ENCODE assay signal across 8 cellular contexts in genomic region chr12:108514468-108514972, GRCh38. TPM values are rescaled to one million over a fixed set of nuclear protein-coding genes. Genes with fewer than 3 reads are reported as not detected.
A peak's percentile ranks its signal among the peaks of the same experiment; 100 is the strongest.
DNase-seq lines count a peak whose midpoint lies in the region; ATAC-seq and TF ChIP-seq lines count a peak whose summit lies in the region.

No MANE protein-coding gene starts in this region.

- H3K4me3 ChIP-seq in GM12865 (ENCODE audit: low read depth, low read length) (peak overlapping the region; percentile 65), HL-60 (replicated peaks; ENCODE audit: insufficient read depth, low read length) (peak overlapping the region; percentile 98), coronary artery (peak overlapping the region; percentile 75)

- peak overlapping the region; percentile 82 to 94 for H3K27ac Mint-ChIP-seq in natural killer cell treated with Interleukin-12 subunit alpha and Interleukin-12 subunit beta and Interleukin-15 and Interleukin-18, amount 100 ng/mL, for 72 hours

- H3K36me3 Mint-ChIP-seq in natural killer cell treated with Interleukin-12 subunit alpha and Interleukin-12 subunit beta and Interleukin-15 and Interleukin-18, amount 100 ng/mL, for 72 hours = no peaks in the 10 kb centered on the region

- H3K9me3 Mint-ChIP-seq in natural killer cell treated with Interleukin-12 subunit alpha and Interleukin-12 subunit beta and Interleukin-15 and Interleukin-18, amount 100 ng/mL, for 72 hours = no peaks in the 10 kb centered on the region

- peaks cover 39 to 43% of the 10 kb centered on the region in 2 donors for H3K4me1 Mint-ChIP-seq in natural killer cell treated with Interleukin-12 subunit alpha and Interleukin-12 subunit beta and Interleukin-15 and Interleukin-18, amount 100 ng/mL, for 72 hours (ENCODE audit: low read depth in 2 of 2)

- 0 out of 2 replicates have a peak overlapping the region, but pooled peaks have one; percentile 8 for H3K27ac ChIP-seq in HL-60 (replicated peaks)
- H3K27ac ChIP-seq in coronary artery = no peak overlapping the region

- no peak for TF ChIP-seq CTCF in GM12865 (IDR thresholded peaks at IDR 0.05; ENCODE audit: insufficient read depth, low read depth, low read length, missing control alignments)
- no peak for TF ChIP-seq CTCF in HL-60 (IDR thresholded peaks at IDR 0.05; ENCODE audit: insufficient read depth, low read length)
- no peak for TF ChIP-seq CTCF in coronary artery (IDR thresholded peaks at IDR 0.05)

- ATAC-seq in natural killer cell treated with Interleukin-12 subunit alpha and Interleukin-12 subunit beta and Interleukin-15 and Interleukin-18, amount 100 ng/mL, for 72 hours = peak in 1 of 2 donors; percentile 4

- DNase-seq in GM12865 (ENCODE audit: low read depth) (no peak), HL-60 (ENCODE audit: low read depth in 1 of 2, low spot score in 1 of 2) (no peak), coronary artery (ENCODE audit: low spot score) (no peak), germinal center (ENCODE audit: low spot score) (no peak), hypothalamus (lab: John Stamatoyannopoulos, UW) (no peak), NCI-H82 treated with DMSO at 0.1 percent for 48 hours (lab: John Stamatoyannopoulos, UW; ENCODE audit: unreplicated experiment) (no peak), T1000 (lab: John Stamatoyannopoulos, UW) (no peak)
- no peak for DNase-seq in natural killer cell treated with Interleukin-12 subunit alpha and Interleukin-12 subunit beta and Interleukin-15 and Interleukin-18, amount 100 ng/mL, for 72 hours (ENCODE audit: low spot score)

- peak overlapping the region; percentile 92 for H3K4me3 Mint-ChIP-seq in natural killer cell treated with Interleukin-12 subunit alpha and Interleukin-12 subunit beta and Interleukin-15 and Interleukin-18, amount 100 ng/mL, for 72 hours

- no peaks in the 10 kb centered on the region for H3K27me3 ChIP-seq in HL-60 (ENCODE audit: insufficient read depth, poor library complexity, severe bottlenecking)

- no peaks in the 10 kb centered on the region for H3K27me3 Mint-ChIP-seq in natural killer cell treated with Interleukin-12 subunit alpha and Interleukin-12 subunit beta and Interleukin-15 and Interleukin-18, amount 100 ng/mL, for 72 hours

RNA-seq across cellular contexts. Expression of gene FICD, which starts 0.6 kb away (rescaled TPM):
- total RNA-seq in natural killer cell treated with Interleukin-12 subunit alpha and Interleukin-12 subunit beta and Interleukin-15 and Interleukin-18, amount 100 ng/mL, for 72 hours = 10 to 100 TPM; 14.9 to 16.5 TPM

RNA-seq across cellular contexts. Expression of gene SART3, which starts 46.5 kb away (rescaled TPM):
- 100 to 1,000 TPM; 105 to 127 TPM for total RNA-seq in natural killer cell treated with Interleukin-12 subunit alpha and Interleukin-12 subunit beta and Interleukin-15 and Interleukin-18, amount 100 ng/mL, for 72 hours

RNA-seq across cellular contexts. Expression of gene ISCU, which starts 47.9 kb away (rescaled TPM):
- 10 to 100 TPM; 66.1 to 85.3 TPM for total RNA-seq in natural killer cell treated with Interleukin-12 subunit alpha and Interleukin-12 subunit beta and Interleukin-15 and Interleukin-18, amount 100 ng/mL, for 72 hours
